In genomic region chr6:87407896-87408720, GRCh38 we compare ENCODE assay signal across 9 cellular contexts. TPM values are rescaled to one million over a fixed set of nuclear protein-coding genes. Genes with fewer than 3 reads are reported as not detected.
DNase-seq lines count a peak whose midpoint lies in the region; ATAC-seq, FAIRE-seq and TF ChIP-seq lines count a peak whose summit lies in the region.
"Had no signal": no experiment of that assay in that cellular context is flagged by ENCODE, and none has a peak within 500 bp of the region (broad histone marks: within the 10 kb centered on the region; RNA-seq: fewer than 3 reads in every experiment).

CFAP206 (plus strand) TSS chr6:87407972; CDS start chr6:87409840, 1,868 bp downstream.

- H3K9me3 Mint-ChIP-seq in activated CD4-positive, alpha-beta T cell treated with anti-CD3 and anti-CD28 coated beads, Interleukin-2, amount 10 ng/mL, durations not matched to agents 24 days and 14 days: no peaks in the 10 kb centered on the region

- no peaks in the 10 kb centered on the region for H3K36me3 Mint-ChIP-seq in activated CD4-positive, alpha-beta T cell treated with anti-CD3 and anti-CD28 coated beads, Interleukin-2, amount 10 ng/mL, durations not matched to agents 24 days and 14 days (ENCODE audit: low read depth)

- no peaks in the 10 kb centered on the region for H3K9me3 ChIP-seq in BE2C

- ATAC-seq in HG03439 (IDR thresholded peaks at IDR 0.05; ENCODE audit: unreplicated experiment) (peak; percentile 86), left lobe of liver (peak; percentile 93)

- peaks cover 25% of the 10 kb centered on the region for H3K27me3 Mint-ChIP-seq in activated CD4-positive, alpha-beta T cell treated with anti-CD3 and anti-CD28 coated beads, Interleukin-2, amount 10 ng/mL, durations not matched to agents 24 days and 14 days

- FAIRE-seq in GM19239 (lab: Jason Lieb, UNC): peak; percentile 77
- FAIRE-seq: colon had no signal

- H3K27ac ChIP-seq in coronary artery: peak within 1 kb of the TSS; percentile 78 to 90

- H3K36me3 ChIP-seq in BE2C: no peaks in the 10 kb centered on the region

- TF ChIP-seq CTCF in BE2C (IDR thresholded peaks at IDR 0.05; ENCODE audit: low read depth, low read length) (no peak; the same call in 1 of the 2 replicates), coronary artery (IDR thresholded peaks at IDR 0.05) (no peak)

- peak within 1 kb of the TSS; percentile 59 for H3K27ac Mint-ChIP-seq in activated CD4-positive, alpha-beta T cell treated with anti-CD3 and anti-CD28 coated beads, Interleukin-2, amount 10 ng/mL, durations not matched to agents 24 days and 14 days

- no peaks in the 10 kb centered on the region for H3K4me1 ChIP-seq in BE2C

- peaks cover 3% of the 10 kb centered on the region for H3K4me1 Mint-ChIP-seq in activated CD4-positive, alpha-beta T cell treated with anti-CD3 and anti-CD28 coated beads, Interleukin-2, amount 10 ng/mL, durations not matched to agents 24 days and 14 days

- H3K27me3 ChIP-seq in BE2C: no peaks in the 10 kb centered on the region

- peak within 1 kb of the TSS; percentile 86 for H3K4me3 Mint-ChIP-seq in activated CD4-positive, alpha-beta T cell treated with anti-CD3 and anti-CD28 coated beads, Interleukin-2, amount 10 ng/mL, durations not matched to agents 24 days and 14 days

- H3K4me3 ChIP-seq in BE2C (ENCODE audit: low read depth, low read length): peak within 1 kb of the TSS; percentile 93
- H3K4me3 ChIP-seq in coronary artery: peak within 1 kb of the TSS; percentile 90

- DNase-seq in BE2C (peak; percentile 87), GM19239 (ENCODE audit: insufficient read length, low spot score) (peak; percentile 82), NCI-H510A (lab: John Stamatoyannopoulos, UW) (peak; percentile 35), coronary artery (ENCODE audit: low spot score) (peak; percentile 86), left lobe of liver (ENCODE audit: low spot score) (peak; percentile 84)
- peak; percentile 91 for DNase-seq in activated CD4-positive, alpha-beta T cell treated with anti-CD3 and anti-CD28 coated beads, Interleukin-2, amount 10 ng/mL, durations not matched to agents 24 days and 14 days
- peak; percentile 80 for DNase-seq in stimulated activated CD4-positive, alpha-beta T cell treated with anti-CD3 and anti-CD28 coated beads, Interleukin-1b, Interleukin-23, amount 100 ng/mL, for 48 hours

- intact Hi-C loops in activated CD4-positive, alpha-beta T cell treated with anti-CD3 and anti-CD28 coated beads, Interleukin-2, amount 10 ng/mL, durations not matched to agents 24 days and 14 days (cut with micrococcal nuclease): loop anchor here (1.0 to 5.0 kb wide), 4 partner anchors 64 to 294 kb away; partner anchors contain the start of genes AKIRIN2, SLC35A1, SMIM8 and ZNF292

RNA-seq across cellular contexts. Expression of gene CFAP206, which starts in this region (rescaled TPM):
- polyA plus RNA-seq in BE2C (2012; ENCODE audit: insufficient read depth, insufficient read length, low read depth): not detected
- not detected in 2 replicates for total RNA-seq in activated CD4-positive, alpha-beta T cell treated with anti-CD3 and anti-CD28 coated beads, Interleukin-2, amount 10 ng/mL, durations not matched to agents 24 days and 14 days
- not detected for total RNA-seq in left lobe of liver

Comparison
In these comparisons a context has a peak if more than half of its experiments do, and no peak if none do; other contexts are left out.
1. Peak in every context shown above with its lines: DNase-seq, ATAC-seq, H3K4me3 ChIP-seq and H3K27ac ChIP-seq.
2. Peak in DNase-seq in activated CD4-positive, alpha-beta T cell treated with anti-CD3 and anti-CD28 coated beads, Interleukin-2, amount 10 ng/mL, durations not matched to agents 24 days and 14 days; RNA of the gene not detected or under 1 TPM.
3. Peak in DNase-seq and ATAC-seq in left lobe of liver; RNA of the gene not detected or under 1 TPM.
4. DNase-seq: peak in every context shown above with its lines; median percentile 91 in activated CD4-positive, alpha-beta T cell treated with anti-CD3 and anti-CD28 coated beads, Interleukin-2, amount 10 ng/mL, durations not matched to agents 24 days and 14 days; 87 in BE2C; 86 in coronary artery; 84 in left lobe of liver; 82 in GM19239; 80 in stimulated activated CD4-positive, alpha-beta T cell treated with anti-CD3 and anti-CD28 coated beads, Interleukin-1b, Interleukin-23, amount 100 ng/mL, for 48 hours; 35 in NCI-H510A.